In the genomic region with DNA sequence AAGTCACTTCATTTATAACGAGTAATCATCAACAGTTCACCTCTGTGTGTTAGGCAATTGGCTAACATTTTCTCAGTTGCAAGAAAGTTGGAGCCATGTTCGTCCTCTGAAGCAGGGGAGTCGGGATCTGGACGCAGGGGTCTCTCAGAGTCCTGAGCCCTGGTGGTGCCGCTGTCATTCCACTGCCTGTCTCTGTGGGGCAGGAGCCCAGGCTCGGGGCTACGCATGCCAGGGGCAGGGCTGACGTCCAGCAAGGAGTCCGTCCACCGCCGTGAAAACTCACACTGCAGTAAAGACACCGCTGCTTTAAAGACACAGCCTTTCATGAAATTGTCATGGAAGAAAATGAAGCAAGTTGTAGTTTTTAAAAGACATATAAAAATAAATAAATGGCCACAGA, we compare ENCODE assay signal across 23 cellular contexts.
"Had no signal": no experiment of that assay in that cellular context is flagged by ENCODE, and none has a peak within 500 bp of the region (broad histone marks: within the 10 kb centered on the region; RNA-seq: fewer than 3 reads in every experiment).

No MANE protein-coding gene starts in this region.

- FAIRE-seq: endothelial cell of umbilical vein, islet of Langerhans, small intestine had no signal

- H3K9me3 ChIP-seq: colonic mucosa, right atrium auricular region, thoracic aorta, transverse colon had no signal

- H3K9me3 Mint-ChIP-seq: neural crest cell had no signal

- ATAC-seq: left lobe of liver, mucosa of descending colon, natural killer cell had no signal

- H3K4me1 ChIP-seq: colonic mucosa, right atrium auricular region, stomach, transverse colon had no signal

- H3K27ac Mint-ChIP-seq: natural killer cell had no signal

- H3K4me1 Mint-ChIP-seq: natural killer cell had no signal

- H3K36me3 Mint-ChIP-seq: natural killer cell had no signal

- H3K4me3 ChIP-seq: colonic mucosa, mucosa of descending colon, right atrium auricular region, stomach, thoracic aorta, transverse colon had no signal

- H3K4me3 Mint-ChIP-seq: natural killer cell, neural crest cell had no signal

- H3K27me3 ChIP-seq: colonic mucosa, right atrium auricular region, stomach, transverse colon had no signal

- H3K36me3 ChIP-seq: colonic mucosa, right atrium auricular region, stomach, thoracic aorta, transverse colon had no signal

- H3K27ac ChIP-seq: colonic mucosa, right atrium auricular region, stomach, thoracic aorta, transverse colon had no signal

- DNase-seq: cerebellar nuclear complex; colonic mucosa; dermis blood vessel endothelial cell; foreskin melanocyte; head of caudate nucleus; hippocampal formation; kidney glomerular epithelial cell; mammary epithelial cell; mucosa of descending colon; natural killer cell; posterior cingulate gyrus; small intestine; stimulated activated CD4-positive, alpha-beta T cell treated with anti-CD3 and anti-CD28 coated beads, Interleukin-12 subunit alpha, Interleukin-12 subunit beta, amount 100 ng/mL, for 4 hours; stimulated activated naive CD4-positive, alpha-beta T cell; stomach; substantia nigra; transverse colon had no signal
